ENCODE assay signal across 8 cellular contexts in the genomic region with DNA sequence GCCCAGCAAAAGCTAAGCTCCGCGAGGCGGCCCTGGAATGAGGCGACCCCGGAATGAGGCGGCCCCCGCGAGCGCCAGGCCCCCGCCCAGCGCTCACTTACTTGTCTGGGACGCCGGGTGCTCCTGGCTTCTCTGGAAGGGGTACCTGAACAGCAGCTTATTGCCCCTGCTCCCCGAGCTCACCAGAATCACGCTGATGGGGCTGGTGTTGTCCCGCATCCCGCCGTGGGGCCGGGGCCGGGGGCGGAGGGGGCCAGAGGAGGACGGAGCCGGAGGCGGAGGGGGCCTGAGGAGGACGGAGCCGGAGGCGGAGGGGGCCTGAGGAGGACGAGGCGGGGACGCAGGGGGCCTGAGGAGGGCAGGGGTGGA. TPM values are rescaled to one million over a fixed set of nuclear protein-coding genes. Genes with fewer than 3 reads are reported as not detected.
DNase-seq lines count a peak whose midpoint lies in the region; ATAC-seq, FAIRE-seq and TF ChIP-seq lines count a peak whose summit lies in the region.

No MANE protein-coding gene starts in this region.

- peak overlapping the region; percentile 84 for H3K4me2 ChIP-seq in mammary epithelial cell (ENCODE audit: insufficient read depth, low read depth, low read length)

- DNase-seq in GM19238 (ENCODE audit: insufficient read length, low spot score) (peak; percentile 30), T-helper 2 cell (peak in 4 of 5 experiments; percentile 9 to 41 (median 14)), mammary epithelial cell (no peak), left lobe of liver (ENCODE audit: low spot score) (peak; percentile 51), HTR-8/SVneo (ENCODE audit: insufficient read length, low spot score) (no peak)
- DNase-seq in stimulated activated CD8-positive, alpha-beta memory T cell treated with anti-CD3 and anti-CD28 coated beads, Interleukin-4, amount 100 ng/mL, for 48 hours: peak; percentile 55

- CTCF ChIA-PET in mammary epithelial cell (lab: Charles Lee; ENCODE audit: low non-redundant PET): interaction anchor here (0.8 kb wide), 1 partner anchor 215 kb away, joined by 21 read pairs; no protein-coding TSS in a partner anchor

- in situ Hi-C loops in mammary epithelial cell (cut with MboI; ENCODE audit: low sequenced_read_pairs in 2 of 2): no loop called here

- no peaks in the 10 kb centered on the region for H3K9me3 ChIP-seq in mammary epithelial cell (replicated peaks; ENCODE audit: insufficient read depth, low read length)

- WGBS in mammary epithelial cell (ENCODE audit: low coverage, missing lambda C conversion rate): under 1% methylated on average over 12 of the region's 30 CpGs

- H3K4me3 ChIP-seq in mammary epithelial cell (replicated peaks in 1 of 3; ENCODE audit: insufficient read depth in 1 of 3, low read depth in 2 of 3, low read length in 3 of 3): peak overlapping the region; percentile 83 to 100 (median 89)

- H3K9ac ChIP-seq in mammary epithelial cell (ENCODE audit: insufficient read depth, low read length): peak overlapping the region; percentile 58

- H4K20me1 ChIP-seq in mammary epithelial cell (ENCODE audit: insufficient read depth, low read length): no peaks in the 10 kb centered on the region

- no peaks in the 10 kb centered on the region for H3K27me3 ChIP-seq in mammary epithelial cell (ENCODE audit: insufficient read depth, low read length)

- no peak for TF ChIP-seq CTCF in mammary epithelial cell (conservative IDR thresholded peaks at IDR 0.05 in 1 of 2, IDR thresholded peaks at IDR 0.05 in 1 of 2; ENCODE audit: extremely low read depth in 1 of 2, insufficient read depth in 1 of 2, low read depth in 1 of 2, low read length in 2 of 2)

- intact Hi-C loops in mammary epithelial cell (cut with micrococcal nuclease): no loop called here

- H3K4me1 ChIP-seq in mammary epithelial cell (ENCODE audit: insufficient read depth, low read length): peaks cover 6% of the 10 kb centered on the region

- FAIRE-seq in HTR-8/SVneo (lab: Jason Lieb, UNC): no peak

- dilution Hi-C loops in mammary epithelial cell (cut with HindIII; ENCODE audit: low sequenced_read_pairs): no loop called here

- no peak overlapping the region for H3K27ac ChIP-seq in mammary epithelial cell (ENCODE audit: insufficient read depth, low read depth, low read length)

- H2AFZ ChIP-seq in mammary epithelial cell (ENCODE audit: low read depth, low read length): peak overlapping the region; percentile 86

- peaks cover 41% of the 10 kb centered on the region for H3K79me2 ChIP-seq in mammary epithelial cell (ENCODE audit: insufficient read depth, low read length)

- H3K36me3 ChIP-seq in mammary epithelial cell (ENCODE audit: insufficient read depth, low read length): no peaks in the 10 kb centered on the region

- peak; percentile 33 for ATAC-seq in left lobe of liver
- ATAC-seq in HG03280 (IDR thresholded peaks at IDR 0.05; ENCODE audit: unreplicated experiment): no peak
- ATAC-seq in HG02884 (IDR thresholded peaks at IDR 0.05; ENCODE audit: unreplicated experiment): no peak

- BruUV-seq in mammary epithelial cell (replicated peaks; lab: Mats Ljungman, UMichigan): no TSS peak

RNA-seq across cellular contexts. Expression of a gene that starts 0.4 kb away (rescaled TPM):
- total RNA-seq in mammary epithelial cell: 10 to 100 TPM; 13.3 to 44.5 TPM
- polyA plus RNA-seq in mammary epithelial cell: 15.7 TPM
- polyA minus RNA-seq in mammary epithelial cell: 56.5 TPM
- 14.9 TPM for total RNA-seq in left lobe of liver

RNA-seq across cellular contexts. Expression of a gene that starts 14.4 kb away (rescaled TPM):
- not detected for total RNA-seq in mammary epithelial cell
- polyA plus RNA-seq in mammary epithelial cell: not detected
- polyA minus RNA-seq in mammary epithelial cell: not detected
- 0.81 TPM for total RNA-seq in left lobe of liver

RNA-seq across cellular contexts. Expression of a gene that starts 27.7 kb away (rescaled TPM):
- total RNA-seq in mammary epithelial cell (not detected), left lobe of liver (0.40 TPM)
- polyA plus RNA-seq in mammary epithelial cell: not detected
- not detected for polyA minus RNA-seq in mammary epithelial cell

RNA-seq across cellular contexts. Expression of a gene that starts 34.6 kb away (rescaled TPM):
- total RNA-seq in mammary epithelial cell: not detected
- not detected for polyA plus RNA-seq in mammary epithelial cell
- 2.5 TPM for polyA minus RNA-seq in mammary epithelial cell
- 67.1 TPM for total RNA-seq in left lobe of liver

RNA-seq across cellular contexts. Expression of a gene that starts 38.4 kb away (rescaled TPM):
- total RNA-seq in mammary epithelial cell: 1 to 10 TPM in 1 of 2 donors, not detected in 1; 1.9 TPM
- 1.3 TPM for polyA plus RNA-seq in mammary epithelial cell
- polyA minus RNA-seq in mammary epithelial cell: not detected
- 112 TPM for total RNA-seq in left lobe of liver

Comparison
In these comparisons a context has a peak if more than half of its experiments do, and no peak if none do; other contexts are left out.
1. DNase-seq: peak in GM19238 (single experiment), T-helper 2 cell (4 of 5), left lobe of liver (single experiment) and stimulated activated CD8-positive, alpha-beta memory T cell treated with anti-CD3 and anti-CD28 coated beads, Interleukin-4, amount 100 ng/mL, for 48 hours (single experiment); none in mammary epithelial cell (single experiment) and HTR-8/SVneo (single experiment).